25 cellular contexts compared by ENCODE assay signal in genomic region chr2:5877360-5877759, GRCh38.
DNase-seq lines count a peak whose midpoint lies in the region; ATAC-seq, FAIRE-seq and TF ChIP-seq lines count a peak whose summit lies in the region.
"Had no signal": no experiment of that assay in that cellular context is flagged by ENCODE, and none has a peak within 500 bp of the region (broad histone marks: within the 10 kb centered on the region; RNA-seq: fewer than 3 reads in every experiment).

No MANE protein-coding gene starts in this region.

- DNase-seq in HT1080 (ENCODE audit: low read depth) (peak; percentile 62), astrocyte (ENCODE audit: low read depth) (peak; percentile 74), iris pigment epithelial cell (ENCODE audit: low read depth) (peak; percentile 13), skeletal muscle cell (ENCODE audit: low read depth) (peak; percentile 15), NCI-H748 treated with DMSO at 0.1 percent for 48 hours (lab: John Stamatoyannopoulos, UW) (no peak)
- DNase-seq in activated naive CD4-positive, alpha-beta T cell (lab: John Stamatoyannopoulos, UW), result no peak
- DNase-seq: Calu3; CD4-positive, alpha-beta memory T cell; DMS53; EL; GF-D8; KBM-7; NCI-H1092; NCI-H1436; NCI-H1930; NCI-H226; NCI-H510A treated with DMSO at 0.1 percent for 48 hours; NCI-H774; NK-92 treated with Interleukin-12 subunit alpha and Interleukin-12 subunit beta, amount 100 ng/mL, for 24 hours; Right ventricle myocardium superior had no signal

- no peak overlapping the region for H3K27ac Mint-ChIP-seq in astrocyte (ENCODE audit: unreplicated experiment)
- H3K27ac Mint-ChIP-seq: CD4-positive, alpha-beta memory T cell had no signal

- no peak overlapping the region for H3K4me3 Mint-ChIP-seq in astrocyte (ENCODE audit: unreplicated experiment)
- H3K4me3 Mint-ChIP-seq: CD4-positive, alpha-beta memory T cell had no signal

- H3K27me3 ChIP-seq in astrocyte (ENCODE audit: insufficient read depth, low read length), result no peaks in the 10 kb centered on the region
- H3K27me3 ChIP-seq: BLaER1 treated with 17β-estradiol and CSF1 and Interleukin-3, amounts not matched to agents 10 nM and 100 nM had no signal

- H3K9me3 Mint-ChIP-seq in astrocyte (ENCODE audit: unreplicated experiment), result peaks cover 2% of the 10 kb centered on the region

- H3K79me2 ChIP-seq in astrocyte (ENCODE audit: insufficient read depth, low read length), result no peaks in the 10 kb centered on the region

- ATAC-seq in HG02623 (IDR thresholded peaks at IDR 0.05; ENCODE audit: unreplicated experiment), result no peak
- ATAC-seq in HG03520 (IDR thresholded peaks at IDR 0.05; ENCODE audit: unreplicated experiment), result no peak
- ATAC-seq: HepG2 had no signal

- no peak overlapping the region for H3K9ac ChIP-seq in astrocyte (ENCODE audit: low read length)
- H3K9ac ChIP-seq: BLaER1 treated with 17β-estradiol and CSF1 and Interleukin-3, amounts not matched to agents 10 nM and 100 nM had no signal

- no peak overlapping the region for H3K4me3 ChIP-seq in astrocyte (ENCODE audit: insufficient read depth, low read depth, low read length)
- no peak overlapping the region for H3K4me3 ChIP-seq in skeletal muscle cell (ENCODE audit: low read depth, low read length)
- H3K4me3 ChIP-seq: BLaER1 treated with 17β-estradiol and CSF1 and Interleukin-3, amounts not matched to agents 10 nM and 100 nM had no signal

- no peaks in the 10 kb centered on the region for H4K20me1 ChIP-seq in astrocyte (ENCODE audit: insufficient read depth, low read length)
- H4K20me1 ChIP-seq: BLaER1 treated with 17β-estradiol and CSF1 and Interleukin-3, amounts not matched to agents 10 nM and 100 nM had no signal

- H3K4me2 ChIP-seq in astrocyte (ENCODE audit: low read length), result peak overlapping the region; percentile 59
- H3K4me2 ChIP-seq: BLaER1 treated with 17β-estradiol and CSF1 and Interleukin-3, amounts not matched to agents 10 nM and 100 nM had no signal

- H3K27me3 Mint-ChIP-seq in astrocyte (ENCODE audit: low read depth, unreplicated experiment), result peaks cover 2% of the 10 kb centered on the region
- H3K27me3 Mint-ChIP-seq: CD4-positive, alpha-beta memory T cell had no signal

- no peak overlapping the region for H3K27ac ChIP-seq in astrocyte (ENCODE audit: low read depth, low read length)
- H3K27ac ChIP-seq: BLaER1 treated with 17β-estradiol and CSF1 and Interleukin-3, amounts not matched to agents 10 nM and 100 nM had no signal

- peak overlapping the region; percentile 43 for H2AFZ ChIP-seq in astrocyte (ENCODE audit: low read depth, low read length)

- no peaks in the 10 kb centered on the region for H3K9me3 ChIP-seq in astrocyte (ENCODE audit: insufficient read depth, low read depth, low read length)

- no peaks in the 10 kb centered on the region for H3K36me3 Mint-ChIP-seq in astrocyte (ENCODE audit: low read depth, unreplicated experiment)
- H3K36me3 Mint-ChIP-seq: CD4-positive, alpha-beta memory T cell had no signal

- H3K4me1 Mint-ChIP-seq in astrocyte (ENCODE audit: low read depth, unreplicated experiment), result peaks cover 6% of the 10 kb centered on the region
- H3K4me1 Mint-ChIP-seq: CD4-positive, alpha-beta memory T cell had no signal

- FAIRE-seq in astrocyte (lab: Jason Lieb, UNC), result no peak
- FAIRE-seq: H54, HepG2 had no signal

- peaks cover 8% of the 10 kb centered on the region for H3K4me1 ChIP-seq in astrocyte (ENCODE audit: insufficient read depth, low read length)
- H3K4me1 ChIP-seq: BLaER1 treated with 17β-estradiol and CSF1 and Interleukin-3, amounts not matched to agents 10 nM and 100 nM had no signal

- no peaks in the 10 kb centered on the region for H3K36me3 ChIP-seq in astrocyte (ENCODE audit: insufficient read depth, low read length)
- H3K36me3 ChIP-seq: BLaER1 treated with 17β-estradiol and CSF1 and Interleukin-3, amounts not matched to agents 10 nM and 100 nM had no signal

- no peak for TF ChIP-seq CTCF in astrocyte (IDR thresholded peaks at IDR 0.05; ENCODE audit: insufficient read depth, low read depth, low read length)

Comparison
In these comparisons a context has a peak if more than half of its experiments do, and no peak if none do; other contexts are left out.
1. DNase-seq: peak in HT1080 (single experiment), astrocyte (single experiment), iris pigment epithelial cell (single experiment) and skeletal muscle cell (single experiment); none in NCI-H748 treated with DMSO at 0.1 percent for 48 hours (single experiment) and activated naive CD4-positive, alpha-beta T cell (0 of 4).